11 cellular contexts compared by ENCODE assay signal in genomic region chr11:76232026-76232665, GRCh38. TPM values are rescaled to one million over a fixed set of nuclear protein-coding genes. Genes with fewer than 3 reads are reported as not detected.
DNase-seq lines count a peak whose midpoint lies in the region; ATAC-seq, FAIRE-seq and TF ChIP-seq lines count a peak whose summit lies in the region.
"Had no signal": no experiment of that assay in that cellular context is flagged by ENCODE, and none has a peak within 500 bp of the region (broad histone marks: within the 10 kb centered on the region; RNA-seq: fewer than 3 reads in every experiment).

No MANE protein-coding gene starts in this region.

- H2AFZ ChIP-seq in hepatocyte = no peak overlapping the region

- DNase-seq in CD4-positive, alpha-beta T cell = peak in 7 of 10 experiments; percentile 27 to 57 (median 45)
- peak; percentile 55 for DNase-seq in activated CD4-positive, alpha-beta memory T cell treated with anti-CD3 and anti-CD28 coated beads, Interleukin-2, amount 10 ng/mL, durations not matched to agents 7 days and 5 days
- DNase-seq in hepatocyte (ENCODE audit: low spot score) (peak; percentile 35), AG08396 (ENCODE audit: low spot score) (no peak), RCC 7860 (ENCODE audit: low spot score) (no peak), A673 (ENCODE audit: low spot score) (no peak), nephron progenitor cell (no peak)
- DNase-seq: naive B cell, NCI-H524 had no signal

- no peak for FAIRE-seq in RCC 7860 (lab: Jason Lieb, UNC)

- peaks cover 54% of the 10 kb centered on the region for H3K4me1 Mint-ChIP-seq in CD4-positive, alpha-beta T cell (ENCODE audit: low read depth)
- peaks cover 51% of the 10 kb centered on the region for H3K4me1 Mint-ChIP-seq in activated CD4-positive, alpha-beta memory T cell treated with anti-CD3 and anti-CD28 coated beads, Interleukin-2, amount 10 ng/mL, durations not matched to agents 7 days and 5 days
- peaks cover 45% of the 10 kb centered on the region for H3K4me1 Mint-ChIP-seq in nephron progenitor cell

- no peak overlapping the region for H3K4me2 ChIP-seq in hepatocyte

- BruUV-seq in A673 (replicated peaks; lab: Mats Ljungman, UMichigan) = no TSS peak

- H3K27ac Mint-ChIP-seq in CD4-positive, alpha-beta T cell = peak overlapping the region; percentile 65
- peak overlapping the region; percentile 80 for H3K27ac Mint-ChIP-seq in activated CD4-positive, alpha-beta memory T cell treated with anti-CD3 and anti-CD28 coated beads, Interleukin-2, amount 10 ng/mL, durations not matched to agents 7 days and 5 days
- no peak overlapping the region for H3K27ac Mint-ChIP-seq in nephron progenitor cell

- no peaks in the 10 kb centered on the region for H3K9me3 Mint-ChIP-seq in CD4-positive, alpha-beta T cell
- no peaks in the 10 kb centered on the region for H3K9me3 Mint-ChIP-seq in activated CD4-positive, alpha-beta memory T cell treated with anti-CD3 and anti-CD28 coated beads, Interleukin-2, amount 10 ng/mL, durations not matched to agents 7 days and 5 days
- no peaks in the 10 kb centered on the region for H3K9me3 Mint-ChIP-seq in nephron progenitor cell

- no peak for TF ChIP-seq CTCF in CD4-positive, alpha-beta T cell (IDR thresholded peaks at IDR 0.05)
- TF ChIP-seq CTCF in hepatocyte (IDR thresholded peaks at IDR 0.05; ENCODE audit: poor library complexity) (no peak), A673 (conservative IDR thresholded peaks at IDR 0.05; ENCODE audit: low read depth, low read length) (no peak), nephron progenitor cell (IDR thresholded peaks at IDR 0.05) (no peak)

- CTCF ChIA-PET in CD4-positive, alpha-beta T cell (lab: Charles Lee) = interaction anchor here (2.1 kb wide), 1 partner anchor 24 kb away, joined by 9 read pairs; no protein-coding TSS in a partner anchor
- CTCF ChIA-PET in activated CD4-positive, alpha-beta memory T cell treated with anti-CD3 and anti-CD28 coated beads, Interleukin-2, amount 10 ng/mL, durations not matched to agents 7 days and 5 days (lab: Charles Lee) = interaction anchor here (1.4 to 5.5 kb wide), 3 partner anchors 20 to 214 kb away, joined by 4 to 46 read pairs (median 6); no protein-coding TSS in a partner anchor
- CTCF ChIA-PET in A673 (lab: Charles Lee) = interaction anchor here (0.6 kb wide), 1 partner anchor 79 kb away, joined by 5 read pairs; no protein-coding TSS in a partner anchor

- H3K36me3 Mint-ChIP-seq in CD4-positive, alpha-beta T cell (ENCODE audit: low read depth) = peaks cover 23% of the 10 kb centered on the region
- H3K36me3 Mint-ChIP-seq in activated CD4-positive, alpha-beta memory T cell treated with anti-CD3 and anti-CD28 coated beads, Interleukin-2, amount 10 ng/mL, durations not matched to agents 7 days and 5 days (ENCODE audit: low read depth) = peaks cover 5% of the 10 kb centered on the region
- no peaks in the 10 kb centered on the region for H3K36me3 Mint-ChIP-seq in nephron progenitor cell (ENCODE audit: low read depth)
- H3K36me3 Mint-ChIP-seq: naive B cell had no signal

- peaks cover 18% of the 10 kb centered on the region for H3K27me3 Mint-ChIP-seq in CD4-positive, alpha-beta T cell
- peaks cover 33% of the 10 kb centered on the region for H3K27me3 Mint-ChIP-seq in activated CD4-positive, alpha-beta memory T cell treated with anti-CD3 and anti-CD28 coated beads, Interleukin-2, amount 10 ng/mL, durations not matched to agents 7 days and 5 days
- H3K27me3 Mint-ChIP-seq in nephron progenitor cell (ENCODE audit: low read depth, poor library complexity) = peaks cover 41% of the 10 kb centered on the region

- H3K9me2 ChIP-seq in hepatocyte (replicated peaks; ENCODE audit: insufficient read depth) = no peaks in the 10 kb centered on the region

- H3K27me3 ChIP-seq in CD4-positive, alpha-beta T cell (ENCODE audit: control insufficient read depth, insufficient read depth, low read length) = no peaks in the 10 kb centered on the region
- H3K27me3 ChIP-seq in hepatocyte (no peaks in the 10 kb centered on the region), A673 (replicated peaks; ENCODE audit: insufficient read depth, low read depth, low read length, poor library complexity) (no peaks in the 10 kb centered on the region)

- no peaks in the 10 kb centered on the region for H3K36me3 ChIP-seq in hepatocyte (replicated peaks; ENCODE audit: insufficient read depth, low read depth)
- H3K36me3 ChIP-seq in A673 (ENCODE audit: insufficient read depth, low read length, poor library complexity, severe bottlenecking) = no peaks in the 10 kb centered on the region

- H3K4me1 ChIP-seq in hepatocyte (ENCODE audit: insufficient read depth) (no peaks in the 10 kb centered on the region), A673 (ENCODE audit: insufficient read depth, low read length, poor library complexity, severe bottlenecking) (peaks cover 8% of the 10 kb centered on the region)

- H3K4me3 Mint-ChIP-seq in CD4-positive, alpha-beta T cell = peak overlapping the region; percentile 89
- peak overlapping the region; percentile 19 for H3K4me3 Mint-ChIP-seq in activated CD4-positive, alpha-beta memory T cell treated with anti-CD3 and anti-CD28 coated beads, Interleukin-2, amount 10 ng/mL, durations not matched to agents 7 days and 5 days
- no peak overlapping the region for H3K4me3 Mint-ChIP-seq in nephron progenitor cell

- no peaks in the 10 kb centered on the region for H3K79me2 ChIP-seq in hepatocyte

- H3K4me3 ChIP-seq in hepatocyte = no peak overlapping the region
- H3K4me3 ChIP-seq in A673 (ENCODE audit: low read depth, low read length, poor library complexity, severe bottlenecking) = no peak overlapping the region

- POLR2A ChIA-PET in CD4-positive, alpha-beta T cell (lab: Charles Lee) = interaction anchor here (5.9 kb wide), 1 partner anchor 23 kb away, joined by 52 read pairs; no protein-coding TSS in a partner anchor
- POLR2A ChIA-PET in activated CD4-positive, alpha-beta memory T cell treated with anti-CD3 and anti-CD28 coated beads, Interleukin-2, amount 10 ng/mL, durations not matched to agents 7 days and 5 days (lab: Charles Lee) = no interaction called here
- POLR2A ChIA-PET in A673 (lab: Charles Lee; ENCODE audit: low non-redundant PET) = no interaction called here

- intact Hi-C loops in CD4-positive, alpha-beta T cell (cut with DNase I, micrococcal nuclease) = loop anchor here in 1 of 2 experiments (5.0 to 10.0 kb wide), 2 partner anchors 150 to 813 kb away; partner anchors contain the start of genes GVQW3 and THAP12
- intact Hi-C loops in A673 (cut with micrococcal nuclease; ENCODE audit: unreplicated experiment) = no loop called here

- 73% methylated on average over 10 of the region's 10 CpGs for WGBS in hepatocyte (ENCODE audit: low lambda C conversion rate, missing lambda C conversion rate)

- H3K9me3 ChIP-seq in CD4-positive, alpha-beta T cell (ENCODE audit: control insufficient read depth, low read length) = no peaks in the 10 kb centered on the region
- H3K9me3 ChIP-seq in hepatocyte (ENCODE audit: low read depth) = no peaks in the 10 kb centered on the region
- H3K9me3 ChIP-seq in A673 (ENCODE audit: low read depth, low read length, poor library complexity, severe bottlenecking) = no peaks in the 10 kb centered on the region

- H4K20me1 ChIP-seq in hepatocyte (ENCODE audit: insufficient read depth, poor library complexity, severe bottlenecking) = no peaks in the 10 kb centered on the region

- H3K27ac ChIP-seq in CD4-positive, alpha-beta T cell (ENCODE audit: low read depth, low read length) = no peak overlapping the region
- H3K27ac ChIP-seq in hepatocyte (no peak overlapping the region), A673 (ENCODE audit: low read depth, low read length, poor library complexity, severe bottlenecking) (no peak overlapping the region)

- ATAC-seq in CD4-positive, alpha-beta T cell (ENCODE audit: poor library complexity) = peak; percentile 45
- ATAC-seq in HG02678 (IDR thresholded peaks at IDR 0.05; ENCODE audit: unreplicated experiment) = peak; percentile 37

RNA-seq across cellular contexts. Expression of gene WNT11, which starts 25.8 kb away (rescaled TPM):
- 1 to 10 TPM in 1 of 2 experiments, under 1 TPM in 1; 0.30 to 1.2 TPM for total RNA-seq in CD4-positive, alpha-beta T cell
- under 1 TPM in 1 of 2 experiments, not detected in 1; 0.20 TPM for total RNA-seq in activated CD4-positive, alpha-beta memory T cell treated with anti-CD3 and anti-CD28 coated beads, Interleukin-2, amount 10 ng/mL, durations not matched to agents 7 days and 5 days
- total RNA-seq in hepatocyte = 13.2 and 16.4 TPM in 2 replicates
- polyA plus RNA-seq in hepatocyte = 13.1 and 19.1 TPM in 2 replicates
- total RNA-seq in A673 (2021) = 0.94 and 1.2 TPM in 2 replicates
- total RNA-seq: LHCN-M2 had no signal

Comparison
In these comparisons a context has a peak if more than half of its experiments do, and no peak if none do; other contexts are left out.
1. DNase-seq: peak in CD4-positive, alpha-beta T cell (7 of 10), activated CD4-positive, alpha-beta memory T cell treated with anti-CD3 and anti-CD28 coated beads, Interleukin-2, amount 10 ng/mL, durations not matched to agents 7 days and 5 days (single experiment) and hepatocyte (single experiment); none in AG08396 (single experiment), RCC 7860 (single experiment), A673 (single experiment) and nephron progenitor cell (single experiment).